ENCODE assay signal across 20 cellular contexts in the genomic region with DNA sequence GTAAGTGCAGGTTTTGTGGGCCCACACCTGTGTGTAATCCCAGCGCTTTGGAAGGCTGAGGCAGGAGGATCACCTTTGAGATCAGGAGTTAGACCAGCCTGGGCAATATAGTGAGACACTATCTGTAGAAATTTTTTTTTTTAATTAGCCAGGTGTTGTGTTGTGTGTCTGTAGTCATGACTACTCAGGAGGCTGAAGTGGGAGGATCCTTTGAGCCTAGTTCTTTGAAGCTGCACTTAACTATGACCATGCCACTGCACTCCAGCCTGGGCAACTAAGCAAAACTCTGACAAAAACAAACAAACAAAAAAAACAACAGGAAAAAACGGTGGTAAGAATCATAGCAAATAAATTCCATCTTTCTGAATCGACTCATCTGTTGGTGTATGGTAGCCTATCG.
"Had no signal": no experiment of that assay in that cellular context is flagged by ENCODE, and none has a peak within 500 bp of the region (broad histone marks: within the 10 kb centered on the region; RNA-seq: fewer than 3 reads in every experiment).

No MANE protein-coding gene starts in this region.

- H3K27ac ChIP-seq: left ventricle myocardium inferior, neutrophil, pancreas, suprapubic skin, tibial nerve had no signal

- H3K27me3 ChIP-seq: neutrophil, pancreas, suprapubic skin, tibial nerve had no signal

- H3K4me1 ChIP-seq: left ventricle myocardium inferior, pancreas, suprapubic skin, tibial nerve had no signal

- H3K36me3 ChIP-seq: left ventricle myocardium inferior, neutrophil, pancreas, suprapubic skin, tibial nerve had no signal

- H3K4me3 ChIP-seq: left ventricle myocardium inferior, pancreas, suprapubic skin, tibial nerve had no signal

- DNase-seq: activated B cell treated with CpG ODN at 0.5 μM for 24 hours; activated CD4-positive, alpha-beta T cell treated with anti-CD3 and anti-CD28 coated beads for 36 hours; activated CD4-positive, alpha-beta T cell treated with anti-CD3 and anti-CD28 coated beads, Interleukin-2, amount 50 U/mL, for 4 hours; activated CD8-positive, alpha-beta memory T cell treated with anti-CD3 and anti-CD28 coated beads for 24 hours; activated CD8-positive, alpha-beta memory T cell treated with anti-CD3 and anti-CD28 coated beads, Interleukin-2, amount 50 U/mL, for 4 hours; activated naive CD4-positive, alpha-beta T cell; activated naive CD8-positive, alpha-beta T cell treated with anti-CD3 and anti-CD28 coated beads for 36 hours; activated T-cell treated with anti-CD3 and anti-CD28 coated beads, Interleukin-2, amount 50 U/mL, for 24 hours; cortex of kidney; immature natural killer cell; left ventricle myocardium inferior; midbrain; natural killer cell; pancreas; right cardiac atrium; stimulated activated CD4-positive, alpha-beta T cell treated with anti-CD3 and anti-CD28 coated beads, Interleukin-4, amount 100 ng/mL, for 4 hours; T1000 had no signal

- H3K9me3 ChIP-seq: left ventricle myocardium inferior, neutrophil, pancreas, suprapubic skin, tibial nerve had no signal

- ATAC-seq: activated CD4-positive, alpha-beta T cell treated with anti-CD3 and anti-CD28 coated beads for 36 hours; natural killer cell; pancreas; right cardiac atrium had no signal
